In genomic region chr6:33297956-33298772, GRCh38 we compare ENCODE assay signal across 8 cellular contexts. TPM values are rescaled to one million over a fixed set of nuclear protein-coding genes. Genes with fewer than 3 reads are reported as not detected.
A peak's percentile ranks its signal among the peaks of the same experiment; 100 is the strongest.
DNase-seq lines count a peak whose midpoint lies in the region; ATAC-seq and TF ChIP-seq lines count a peak whose summit lies in the region.

No MANE protein-coding gene starts in this region.

- TF ChIP-seq CTCF in liver (IDR thresholded peaks at IDR 0.05; ENCODE audit: low read depth, low read length, missing input control): no peak

- peaks cover 8 to 30% (median 25%) of the 10 kb centered on the region in 4 donors for H3K4me1 ChIP-seq in liver (ENCODE audit: control insufficient read depth in 4 of 4, insufficient read depth in 4 of 4, low read length in 3 of 4)

- no peaks in the 10 kb centered on the region for H3K27me3 Mint-ChIP-seq in stimulated activated naive B cell treated with anti-CD40 and anti-IgM and Interleukin-4, amounts not matched to agents 10 μg/mL and 1 μg/mL and 100 μg/mL, for 72 hours

- H3K27me3 ChIP-seq in liver (ENCODE audit: control insufficient read depth in 4 of 4, insufficient read depth in 4 of 4, low read length in 3 of 4): no peaks in the 10 kb centered on the region

- H3K36me3 ChIP-seq in liver (ENCODE audit: control insufficient read depth in 4 of 4, insufficient read depth in 3 of 4, low read depth in 1 of 4, low read length in 3 of 4): peaks cover under 1 to 19% (median 15%) of the 10 kb centered on the region in 4 donors

- peaks cover 37 to 69% of the 10 kb centered on the region in 2 donors for H3K4me1 Mint-ChIP-seq in stimulated activated naive B cell treated with anti-CD40 and anti-IgM and Interleukin-4, amounts not matched to agents 10 μg/mL and 1 μg/mL and 100 μg/mL, for 72 hours

- H3K4me3 Mint-ChIP-seq in stimulated activated naive B cell treated with anti-CD40 and anti-IgM and Interleukin-4, amounts not matched to agents 10 μg/mL and 1 μg/mL and 100 μg/mL, for 72 hours: peak overlapping the region; percentile 96 to 98

- H3K4me3 ChIP-seq in liver (ENCODE audit: low read depth in 1 of 3, low read length in 3 of 3): peak overlapping the region; percentile 64 to 99 (median 73)

- peak overlapping the region; percentile 98 for H3K27ac Mint-ChIP-seq in stimulated activated naive B cell treated with anti-CD40 and anti-IgM and Interleukin-4, amounts not matched to agents 10 μg/mL and 1 μg/mL and 100 μg/mL, for 72 hours

- no peaks in the 10 kb centered on the region for H3K9me3 ChIP-seq in liver (ENCODE audit: control insufficient read depth in 4 of 4, low read length in 3 of 4)

- TF ChIP-seq RAD21 in liver (IDR thresholded peaks at IDR 0.05): no peak

- ATAC-seq in activated CD4-positive, CD25-positive, alpha-beta regulatory T cell treated with anti-CD3 and anti-CD28 coated beads, Interleukin-2, amount 50 U/mL, for 24 hours: peak; percentile 23 to 34
- peak; percentile 49 to 56 for ATAC-seq in stimulated activated naive B cell treated with anti-CD40 and anti-IgM and Interleukin-4, amounts not matched to agents 10 μg/mL and 1 μg/mL and 100 μg/mL, for 72 hours (replicated peaks)
- no peak for ATAC-seq in HG02642 (IDR thresholded peaks at IDR 0.05; ENCODE audit: poor library complexity, unreplicated experiment)

- WGBS in liver: 1% methylated on average over 42 of the region's 42 CpGs

- no peaks in the 10 kb centered on the region for H3K9me3 Mint-ChIP-seq in stimulated activated naive B cell treated with anti-CD40 and anti-IgM and Interleukin-4, amounts not matched to agents 10 μg/mL and 1 μg/mL and 100 μg/mL, for 72 hours

- H3K9ac ChIP-seq in liver (ENCODE audit: low read depth in 1 of 2, low read length in 2 of 2): peak overlapping the region; percentile 50 to 72

- H3K27ac ChIP-seq in liver (ENCODE audit: low read depth in 1 of 2, low read length in 2 of 2): peak overlapping the region; percentile 95 to 98

- H3K36me3 Mint-ChIP-seq in stimulated activated naive B cell treated with anti-CD40 and anti-IgM and Interleukin-4, amounts not matched to agents 10 μg/mL and 1 μg/mL and 100 μg/mL, for 72 hours: peaks cover 32 to 47% of the 10 kb centered on the region in 2 donors

- DNase-seq in activated gamma-delta T cell treated with Interleukin-2 at 50 U/mL for 16 hours (peak; percentile 40), activated gamma-delta T cell (lab: John Stamatoyannopoulos, UW) (no peak), MV-4-11 (lab: John Stamatoyannopoulos, UW) (peak; percentile 65), ecto neural progenitor cell (ENCODE audit: low spot score) (peak; percentile 82)
- peak; percentile 70 for DNase-seq in stimulated activated naive B cell treated with anti-CD40 and anti-IgM and Interleukin-4, amounts not matched to agents 10 μg/mL and 1 μg/mL and 100 μg/mL, for 72 hours

TF ChIP-seq in liver, 16 proteins besides CTCF, POLR2A, EP300 and RAD21:
- peak; percentile 6 for TF ChIP-seq YY1 (IDR thresholded peaks at IDR 0.05)
- no peak for TF ChIP-seq RXRA (IDR thresholded peaks at IDR 0.05)
- no peak for TF ChIP-seq TAF1 (conservative IDR thresholded peaks at IDR 0.05)

RNA-seq across cellular contexts. Expression of gene RGL2, which starts 0.6 kb away (rescaled TPM):
- 10 to 100 TPM; 16.7 to 17.8 TPM for total RNA-seq in liver
- 10 to 100 TPM; 16.8 to 22.8 TPM for polyA plus RNA-seq in liver

RNA-seq across cellular contexts. Expression of gene PFDN6, which starts 8.8 kb away (rescaled TPM):
- total RNA-seq in liver: 10 to 100 TPM; 12.5 to 22.4 TPM
- polyA plus RNA-seq in liver: 10 to 100 TPM in 1 of 2 donors, 1 to 10 TPM in 1; 6.5 to 60.1 TPM

RNA-seq across cellular contexts. Expression of gene WDR46, which starts 9.1 kb away (rescaled TPM):
- 10 to 100 TPM; 17.9 to 28.3 TPM for total RNA-seq in liver
- 10 to 100 TPM; 23.0 to 30.2 TPM for polyA plus RNA-seq in liver

RNA-seq across cellular contexts. Expression of gene TAPBP, which starts 15.7 kb away (rescaled TPM):
- total RNA-seq in liver: 10 to 100 TPM; 52.7 to 74.0 TPM
- polyA plus RNA-seq in liver: 10 to 100 TPM; 47.9 to 49.3 TPM

RNA-seq across cellular contexts. Expression of gene ZBTB22, which starts 19.4 kb away (rescaled TPM):
- 1 to 10 TPM; 5.5 to 7.8 TPM for total RNA-seq in liver
- 1 to 10 TPM; 1.6 to 3.9 TPM for polyA plus RNA-seq in liver
